In the genomic region with DNA sequence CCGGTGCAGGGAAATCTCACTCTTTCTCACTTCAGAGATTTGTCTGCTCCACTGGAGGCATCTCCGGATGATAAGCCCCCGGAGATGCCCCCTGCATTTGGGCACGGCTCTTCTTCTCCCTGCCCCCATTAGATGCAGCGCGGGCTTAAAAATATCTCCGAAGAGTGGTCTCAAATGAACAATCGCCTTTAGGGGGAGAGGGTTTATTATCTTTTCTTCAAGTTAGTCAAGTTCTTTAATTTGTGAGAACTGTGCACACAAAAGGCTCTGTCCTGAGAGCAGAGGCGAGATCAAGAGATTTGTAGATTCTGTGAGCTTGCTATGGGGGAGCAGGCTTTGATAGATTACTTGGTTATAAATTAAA, we compare ENCODE assay signal across 8 cellular contexts. TPM values are rescaled to one million over a fixed set of nuclear protein-coding genes. Genes with fewer than 3 reads are reported as not detected.
A peak's percentile ranks its signal among the peaks of the same experiment; 100 is the strongest.
DNase-seq lines count a peak whose midpoint lies in the region; ATAC-seq and TF ChIP-seq lines count a peak whose summit lies in the region.
"Had no signal": no experiment of that assay in that cellular context is flagged by ENCODE, and none has a peak within 500 bp of the region (broad histone marks: within the 10 kb centered on the region; RNA-seq: fewer than 3 reads in every experiment).

No MANE protein-coding gene starts in this region.

- peak overlapping the region; percentile 68 for H3K4me3 ChIP-seq in iPS-18c (ENCODE audit: insufficient read depth, low read depth, low read length)
- H3K4me3 ChIP-seq in spleen: peak overlapping the region; percentile 35 to 84 (median 62)

- H4K8ac ChIP-seq in H9 (replicated peaks; ENCODE audit: insufficient read length, low read depth, low read length): no peak overlapping the region

- no peak overlapping the region for H4K5ac ChIP-seq in H9 (ENCODE audit: insufficient read length, low read depth, low read length)

- POLR2A ChIA-PET in activated CD8-positive, alpha-beta T cell treated with anti-CD3 and anti-CD28 coated beads for 36 hours (lab: Charles Lee): no interaction called here

- H3T11ph ChIP-seq in H9 (ENCODE audit: low read length): no peak overlapping the region

- no peak overlapping the region for H2AK5ac ChIP-seq in H9 (ENCODE audit: insufficient read length, low read length)

- no peak overlapping the region for H3K14ac ChIP-seq in H9 (ENCODE audit: insufficient read depth, low read length)

- no peaks in the 10 kb centered on the region for H3K36me3 Mint-ChIP-seq in H9 (ENCODE audit: insufficient read depth in 1 of 3, low read depth in 3 of 3)
- H3K36me3 Mint-ChIP-seq in activated CD8-positive, alpha-beta T cell treated with anti-CD3 and anti-CD28 coated beads for 36 hours (ENCODE audit: low read depth): no peaks in the 10 kb centered on the region

- no peaks in the 10 kb centered on the region for H4K20me1 ChIP-seq in H9 (ENCODE audit: control insufficient read depth, insufficient read depth, insufficient read length)

- TF ChIP-seq CTCF in H9 (conservative IDR thresholded peaks at IDR 0.05) (no peak), spleen (IDR thresholded peaks at IDR 0.05 in 8 of 11, conservative IDR thresholded peaks at IDR 0.05 in 3 of 11) (no peak)
- TF ChIP-seq CTCF in activated CD8-positive, alpha-beta T cell treated with anti-CD3 and anti-CD28 coated beads for 36 hours (IDR thresholded peaks at IDR 0.05): no peak

- H3K9me3 ChIP-seq in H9 (ENCODE audit: control insufficient read depth, low read depth, low read length) (no peaks in the 10 kb centered on the region), iPS-18c (ENCODE audit: control insufficient read depth, insufficient read depth, low read length) (no peaks in the 10 kb centered on the region), spleen (no peaks in the 10 kb centered on the region)

- no peaks in the 10 kb centered on the region for H3K79me2 ChIP-seq in H9 (ENCODE audit: insufficient read depth, low read length)

- H3K56ac ChIP-seq in H9 (ENCODE audit: insufficient read length, low read depth, low read length): no peak overlapping the region

- H3K27me3 Mint-ChIP-seq in H9 (ENCODE audit: low read depth): peaks cover 59% of the 10 kb centered on the region
- H3K27me3 Mint-ChIP-seq in activated CD8-positive, alpha-beta T cell treated with anti-CD3 and anti-CD28 coated beads for 36 hours: peaks cover 30% of the 10 kb centered on the region

- ATAC-seq in activated CD8-positive, alpha-beta T cell treated with anti-CD3 and anti-CD28 coated beads for 36 hours: no peak

- H2BK120ac ChIP-seq in H9 (ENCODE audit: low read depth, low read length, poor library complexity, severe bottlenecking): no peak overlapping the region

- peak overlapping the region; percentile 69 to 84 for H3K4me3 Mint-ChIP-seq in H9
- peak overlapping the region; percentile 27 for H3K4me3 Mint-ChIP-seq in activated CD8-positive, alpha-beta T cell treated with anti-CD3 and anti-CD28 coated beads for 36 hours

- CTCF ChIA-PET in activated CD8-positive, alpha-beta T cell treated with anti-CD3 and anti-CD28 coated beads for 36 hours (lab: Charles Lee): interaction anchor here (1.4 to 3.2 kb wide), 2 partner anchors 17 to 32 kb away, joined by 4 to 11 read pairs; no protein-coding TSS in a partner anchor

- H3K4me1 ChIP-seq in H9 (ENCODE audit: insufficient read depth, low read length) (no peaks in the 10 kb centered on the region), spleen (peaks cover 5 to 25% (median 22%) of the 10 kb centered on the region in 6 donors)

- H2BK5ac ChIP-seq in H9 (ENCODE audit: insufficient read length, low read length): no peak overlapping the region

- H4K91ac ChIP-seq in H9 (ENCODE audit: insufficient read length, low read depth, low read length): no peak overlapping the region

- no peak overlapping the region for H3K18ac ChIP-seq in H9 (ENCODE audit: insufficient read length, low read depth, low read length)

- intact Hi-C loops in activated CD8-positive, alpha-beta T cell treated with anti-CD3 and anti-CD28 coated beads for 36 hours (cut with micrococcal nuclease): no loop called here
- intact Hi-C loops in spleen (cut with DNase I; ENCODE audit: low total_unique reads): no loop called here

- H3K27me3 ChIP-seq in H9 (ENCODE audit: insufficient read depth, low read length): peaks cover 60% of the 10 kb centered on the region
- H3K27me3 ChIP-seq in spleen (replicated peaks in 1 of 7): peaks cover 0 to 73% (median 37%) of the 10 kb centered on the region in 7 donors

- peaks cover 4 to 7% of the 10 kb centered on the region in 2 experiments for H3K4me1 Mint-ChIP-seq in H9
- no peaks in the 10 kb centered on the region for H3K4me1 Mint-ChIP-seq in activated CD8-positive, alpha-beta T cell treated with anti-CD3 and anti-CD28 coated beads for 36 hours (ENCODE audit: low read depth)

- H3K9ac ChIP-seq in H9 (ENCODE audit: extremely low read depth, insufficient read length, low read length): no peak overlapping the region

- H3K4ac ChIP-seq in H9 (ENCODE audit: low read depth, low read length): no peak overlapping the region

- H2AFZ ChIP-seq in H9 (ENCODE audit: low read length): no peak overlapping the region

- H3K4me2 ChIP-seq in H9 (ENCODE audit: insufficient read depth, insufficient read length, low read length): peak overlapping the region; percentile 33

- DNase-seq in H9 (no peak), spleen (no peak), NCI-H1436 (lab: John Stamatoyannopoulos, UW) (no peak), AML-193 (lab: John Stamatoyannopoulos, UW) (no peak), LoVo (ENCODE audit: low spot score) (no peak)
- DNase-seq in activated CD8-positive, alpha-beta T cell treated with anti-CD3 and anti-CD28 coated beads for 36 hours: no peak
- DNase-seq: activated CD4-positive, alpha-beta T cell treated with anti-CD3 and anti-CD28 coated beads, Interleukin-2, amount 50 U/mL, for 4 hours had no signal

- H2BK20ac ChIP-seq in H9 (ENCODE audit: low read depth, low read length, poor library complexity, severe bottlenecking): no peak overlapping the region

- no peaks in the 10 kb centered on the region for H3K36me3 ChIP-seq in spleen

- WGBS in H9 (ENCODE audit: extremely low coverage, insufficient read length, low lambda C conversion rate): no CpG with 5 or more reads among the region's 9 CpGs
- WGBS in spleen, 5 donors: 14 to 25% (median 20%) methylated on average over 9 of the region's 9 CpGs

- no peaks in the 10 kb centered on the region for H3K79me1 ChIP-seq in H9 (ENCODE audit: insufficient read depth, low read depth, low read length, poor library complexity, severe bottlenecking)

- H3K23me2 ChIP-seq in H9 (ENCODE audit: insufficient read length, low read depth, low read length, poor library complexity, severe bottlenecking): peaks cover 12% of the 10 kb centered on the region

- no peak overlapping the region for H3K23ac ChIP-seq in H9 (ENCODE audit: insufficient read length, low read depth, low read length)

- H3K9me3 Mint-ChIP-seq in H9: no peaks in the 10 kb centered on the region
- no peaks in the 10 kb centered on the region for H3K9me3 Mint-ChIP-seq in activated CD8-positive, alpha-beta T cell treated with anti-CD3 and anti-CD28 coated beads for 36 hours

- no peak overlapping the region for H3K27ac ChIP-seq in H9 (ENCODE audit: insufficient read length, low read depth, low read length)
- H3K27ac ChIP-seq in spleen: peak overlapping the region in 1 of 8 donors; percentile 43

- H2BK15ac ChIP-seq in H9 (ENCODE audit: low read depth, low read length): no peak overlapping the region

- no peak overlapping the region; a peak in 1 of 7 replicates for H3K27ac Mint-ChIP-seq in H9
- H3K27ac Mint-ChIP-seq in activated CD8-positive, alpha-beta T cell treated with anti-CD3 and anti-CD28 coated beads for 36 hours: no peak overlapping the region

- no peak overlapping the region for H2BK12ac ChIP-seq in H9 (ENCODE audit: insufficient read length, low read depth, low read length)

- TF ChIP-seq POLR2A in spleen (IDR thresholded peaks at IDR 0.05): no peak

RNA-seq across cellular contexts. Expression of a gene that starts 0.6 kb away (rescaled TPM):
- 4.4 and 5.7 TPM in 2 replicates for total RNA-seq in H9 (2021)
- total RNA-seq in activated CD8-positive, alpha-beta T cell treated with anti-CD3 and anti-CD28 coated beads for 36 hours: not detected
- total RNA-seq in spleen: 1 to 10 TPM in 1 of 7 donors, under 1 TPM in 6; 0.46 to 1.4 (median 0.60) TPM
- under 1 TPM; 0.02 to 0.24 (median 0.03) TPM for polyA plus RNA-seq in spleen
